ENCODE assay signal across 20 cellular contexts in genomic region chr7:1953199-1954190, GRCh38.
DNase-seq lines count a peak whose midpoint lies in the region; ATAC-seq, FAIRE-seq and TF ChIP-seq lines count a peak whose summit lies in the region.
"Had no signal": no experiment of that assay in that cellular context is flagged by ENCODE, and none has a peak within 500 bp of the region (broad histone marks: within the 10 kb centered on the region; RNA-seq: fewer than 3 reads in every experiment).

No MANE protein-coding gene starts in this region.

- H3K27ac Mint-ChIP-seq in chondrocyte (ENCODE audit: unreplicated experiment), result no peak overlapping the region
- H3K27ac Mint-ChIP-seq: CD4-positive, alpha-beta memory T cell had no signal

- ATAC-seq in left ventricle myocardium superior (no peak), Right ventricle myocardium superior (ENCODE audit: poor library complexity) (no peak), mucosa of descending colon (no peak)

- H3K9me3 Mint-ChIP-seq in chondrocyte (ENCODE audit: low read depth), result peaks cover 2% of the 10 kb centered on the region

- H3K36me3 ChIP-seq in mucosa of descending colon (ENCODE audit: low read depth) (no peaks in the 10 kb centered on the region), spleen (peaks cover 0 to 48% (median 5%) of the 10 kb centered on the region in 6 donors), breast epithelium (no peaks in the 10 kb centered on the region), small intestine (ENCODE audit: control insufficient read depth in 2 of 2, insufficient read depth in 2 of 2, low read length in 2 of 2) (no peaks in the 10 kb centered on the region)

- TF ChIP-seq POLR2A in spleen (IDR thresholded peaks at IDR 0.05) (no peak), breast epithelium (IDR thresholded peaks at IDR 0.05) (no peak)

- H3K36me3 Mint-ChIP-seq in chondrocyte (ENCODE audit: low read depth), result peaks cover 7% of the 10 kb centered on the region

- WGBS in spleen, 5 donors, result 93 to 95% (median 94%) methylated on average over 38 to 45 of the region's 45 CpGs
- WGBS in small intestine, 3 donors, result 94% methylated on average over 43 to 45 of the region's 45 CpGs

- no peaks in the 10 kb centered on the region for H3K9me3 ChIP-seq in mucosa of descending colon
- H3K9me3 ChIP-seq in spleen, result no peaks in the 10 kb centered on the region
- no peaks in the 10 kb centered on the region for H3K9me3 ChIP-seq in breast epithelium
- no peaks in the 10 kb centered on the region for H3K9me3 ChIP-seq in small intestine (ENCODE audit: control insufficient read depth, low read depth)
- H3K9me3 ChIP-seq: BLaER1 had no signal

- H3K4me3 ChIP-seq in mucosa of descending colon (no peak overlapping the region), spleen (no peak overlapping the region), breast epithelium (no peak overlapping the region), small intestine (ENCODE audit: low read depth in 1 of 2, low read length in 2 of 2) (no peak overlapping the region)
- H3K4me3 ChIP-seq: BLaER1, GM23248 had no signal

- no peaks in the 10 kb centered on the region for H3K4me1 Mint-ChIP-seq in chondrocyte (ENCODE audit: low read depth)

- no peak overlapping the region for H3K27ac ChIP-seq in spleen
- H3K27ac ChIP-seq in breast epithelium, result no peak overlapping the region
- no peak overlapping the region for H3K27ac ChIP-seq in small intestine (ENCODE audit: low read depth in 1 of 2, low read length in 1 of 2)
- H3K27ac ChIP-seq: BLaER1, GM23248 had no signal

- intact Hi-C loops in left ventricle myocardium superior (cut with micrococcal nuclease), result no loop called here
- intact Hi-C loops in Right ventricle myocardium superior (cut with DNase I), result no loop called here
- intact Hi-C loops in mucosa of descending colon (cut with DNase I, micrococcal nuclease), result no loop called here
- intact Hi-C loops in spleen (cut with DNase I; ENCODE audit: low total_unique reads), result no loop called here
- intact Hi-C loops in breast epithelium (cut with DNase I; ENCODE audit: low total_unique reads), result no loop called here

- H3K27me3 ChIP-seq in spleen (replicated peaks in 1 of 7) (no peaks in the 10 kb centered on the region), breast epithelium (no peaks in the 10 kb centered on the region), small intestine (ENCODE audit: control insufficient read depth in 2 of 2, insufficient read depth in 2 of 2, low read length in 2 of 2) (no peaks in the 10 kb centered on the region)
- H3K27me3 ChIP-seq: BLaER1 had no signal

- FAIRE-seq in small intestine (lab: Jason Lieb, UNC), result no peak
- FAIRE-seq: GM12892, GM18507, H54 had no signal

- no peak for TF ChIP-seq CTCF in chondrocyte (IDR thresholded peaks at IDR 0.05)
- TF ChIP-seq CTCF in mucosa of descending colon (IDR thresholded peaks at IDR 0.05), result no peak
- TF ChIP-seq CTCF in spleen (IDR thresholded peaks at IDR 0.05 in 8 of 11, conservative IDR thresholded peaks at IDR 0.05 in 3 of 11), result no peak
- no peak for TF ChIP-seq CTCF in breast epithelium (IDR thresholded peaks at IDR 0.05)

- DNase-seq in left ventricle myocardium superior (peak; percentile 19), Right ventricle myocardium superior (no peak), chondrocyte (ENCODE audit: low spot score) (peak; percentile 79), mucosa of descending colon (peak in 2 of 3 donors; percentile 9 to 22), spleen (peak; percentile 69), breast epithelium (ENCODE audit: low spot score in 2 of 2) (no peak), T1000 (lab: John Stamatoyannopoulos, UW) (no peak), small intestine (no peak)
- DNase-seq: 8988T; CD4-positive, alpha-beta memory T cell; DMS153; DMS79; GDM1; GM23248; HCEC 1CT had no signal

- H3K4me1 ChIP-seq in mucosa of descending colon (ENCODE audit: low read depth) (peaks cover 3% of the 10 kb centered on the region), spleen (peaks cover 0 to 37% (median 23%) of the 10 kb centered on the region in 6 donors), breast epithelium (no peaks in the 10 kb centered on the region), small intestine (ENCODE audit: control insufficient read depth in 2 of 2, insufficient read depth in 1 of 2, low read depth in 1 of 2, low read length in 1 of 2) (no peaks in the 10 kb centered on the region)

- H3K4me3 Mint-ChIP-seq in chondrocyte (ENCODE audit: unreplicated experiment), result no peak overlapping the region
- H3K4me3 Mint-ChIP-seq: CD14-positive monocyte; CD4-positive, alpha-beta memory T cell had no signal

- H3K27me3 Mint-ChIP-seq in chondrocyte (ENCODE audit: low read depth), result no peaks in the 10 kb centered on the region

Comparison
In these comparisons a context has a peak if more than half of its experiments do, and no peak if none do; other contexts are left out.
1. DNase-seq: peak in left ventricle myocardium superior (single experiment), chondrocyte (single experiment), mucosa of descending colon (2 of 3) and spleen (single experiment); none in Right ventricle myocardium superior (single experiment), breast epithelium (0 of 2), T1000 (single experiment) and small intestine (single experiment).